In genomic region chr2:176072951-176073904, GRCh38 we compare ENCODE assay signal across 2 cellular contexts.
TF ChIP-seq lines count a peak whose summit lies in the region.

No MANE protein-coding gene starts in this region.

TF ChIP-seq in HEK293, 187 proteins besides CTCF, POLR2A, EP300 and RAD21 (continued from another document):
- TF ChIP-seq ZNF580 (tag by site-specific recombination; IDR thresholded peaks at IDR 0.05) (no peak), ZSCAN18 (tag by site-specific recombination; IDR thresholded peaks at IDR 0.05) (no peak), ZNF174 (tag by site-specific recombination; IDR thresholded peaks at IDR 0.05) (no peak), PRDM6 (tag by site-specific recombination; IDR thresholded peaks at IDR 0.05) (peak; percentile 56; the same call in 1 of the 2 replicates), EGR2 (tag by site-specific recombination; IDR thresholded peaks at IDR 0.05; ENCODE audit: low read depth) (no peak), ZXDB (tag by site-specific recombination; IDR thresholded peaks at IDR 0.05) (no peak), OSR2 (tag by site-specific recombination; IDR thresholded peaks at IDR 0.05) (peak; percentile 46), ZNF623 (tag by site-specific recombination; IDR thresholded peaks at IDR 0.05) (no peak)

TF ChIP-seq in WTC11, 78 proteins besides CTCF, POLR2A, EP300 and RAD21 (continued from another document):
- no peak for TF ChIP-seq ATF2 (CRISPR knock-in tag; IDR thresholded peaks at IDR 0.05; ENCODE audit: borderline replicate concordance, low read depth)
- TF ChIP-seq ZNF396 (CRISPR knock-in tag; IDR thresholded peaks at IDR 0.05; ENCODE audit: borderline replicate concordance) = no peak
- TF ChIP-seq AR (CRISPR knock-in tag; IDR thresholded peaks at IDR 0.05) = no peak
- no peak for TF ChIP-seq PREB (CRISPR knock-in tag; IDR thresholded peaks at IDR 0.05; ENCODE audit: borderline replicate concordance)
- TF ChIP-seq GABPB1 (CRISPR knock-in tag; IDR thresholded peaks at IDR 0.05) = no peak
- no peak for TF ChIP-seq MXD4 (CRISPR knock-in tag; IDR thresholded peaks at IDR 0.05; ENCODE audit: borderline replicate concordance)
- no peak for TF ChIP-seq ZBTB43 (CRISPR knock-in tag; IDR thresholded peaks at IDR 0.05)
- TF ChIP-seq USF2 (CRISPR knock-in tag; IDR thresholded peaks at IDR 0.05) = no peak
- TF ChIP-seq ZNF263 (CRISPR knock-in tag; IDR thresholded peaks at IDR 0.05; ENCODE audit: low read depth) = no peak
- no peak for TF ChIP-seq SMAD4 (CRISPR knock-in tag; IDR thresholded peaks at IDR 0.05)
TF ChIP-seq in WTC11: peak in this region for 0.
